In genomic region chr1:230148768-230149469, GRCh38 we compare ENCODE assay signal across 23 cellular contexts.
DNase-seq lines count a peak whose midpoint lies in the region; ATAC-seq and TF ChIP-seq lines count a peak whose summit lies in the region.
"Had no signal": no experiment of that assay in that cellular context is flagged by ENCODE, and none has a peak within 500 bp of the region (broad histone marks: within the 10 kb centered on the region; RNA-seq: fewer than 3 reads in every experiment).

No MANE protein-coding gene starts in this region.

- H3K27me3 Mint-ChIP-seq in naive B cell (no peaks in the 10 kb centered on the region), mesothelial cell of epicardium (ENCODE audit: low read depth) (no peaks in the 10 kb centered on the region)
- H3K27me3 Mint-ChIP-seq: activated CD4-positive, alpha-beta memory T cell treated with anti-CD3 and anti-CD28 coated beads for 36 hours; central memory CD8-positive, alpha-beta T cell had no signal

- H3K36me3 Mint-ChIP-seq in naive B cell (no peaks in the 10 kb centered on the region), mesothelial cell of epicardium (peaks cover 2% of the 10 kb centered on the region)

- H3K9me2 ChIP-seq in DOHH2 (replicated peaks; ENCODE audit: control insufficient read depth, low read length), result no peaks in the 10 kb centered on the region

- H3K9me3 Mint-ChIP-seq in naive B cell, result no peaks in the 10 kb centered on the region
- H3K9me3 Mint-ChIP-seq in mesothelial cell of epicardium, result no peaks in the 10 kb centered on the region
- H3K9me3 Mint-ChIP-seq: activated CD4-positive, alpha-beta memory T cell treated with anti-CD3 and anti-CD28 coated beads for 36 hours; central memory CD8-positive, alpha-beta T cell; nephron progenitor cell had no signal

- peak overlapping the region; percentile 81 to 93 (median 85) for H3K4me3 Mint-ChIP-seq in naive B cell
- H3K4me3 Mint-ChIP-seq in mesothelial cell of epicardium, result no peak overlapping the region
- H3K4me3 Mint-ChIP-seq: activated CD4-positive, alpha-beta memory T cell treated with anti-CD3 and anti-CD28 coated beads for 36 hours; central memory CD8-positive, alpha-beta T cell; nephron progenitor cell had no signal

- no peak for TF ChIP-seq CTCF in DOHH2 (IDR thresholded peaks at IDR 0.05; ENCODE audit: low read depth, low read length, poor library complexity, severe bottlenecking)
- no peak for TF ChIP-seq CTCF in OCI-LY3 (IDR thresholded peaks at IDR 0.05; ENCODE audit: low read depth, low read length)
- TF ChIP-seq CTCF in mesothelial cell of epicardium (IDR thresholded peaks at IDR 0.05; ENCODE audit: unreplicated experiment), result no peak

- H2AFZ ChIP-seq in OCI-LY3 (ENCODE audit: low read depth, low read length), result no peak overlapping the region
- H2AFZ ChIP-seq: GM23248 had no signal

- H3K4me1 Mint-ChIP-seq in naive B cell (peaks cover 63 to 84% (median 77%) of the 10 kb centered on the region in 3 donors), mesothelial cell of epicardium (peaks cover 27% of the 10 kb centered on the region)

- no peaks in the 10 kb centered on the region for H3K9me3 ChIP-seq in BLaER1
- H3K9me3 ChIP-seq in DOHH2 (ENCODE audit: control insufficient read depth, insufficient read depth, low read length), result no peaks in the 10 kb centered on the region
- H3K9me3 ChIP-seq in OCI-LY3 (ENCODE audit: insufficient read depth, low read length), result no peaks in the 10 kb centered on the region
- H3K9me3 ChIP-seq: sigmoid colon, uterus had no signal

- H3K4me2 ChIP-seq in BLaER1 (peak overlapping the region; percentile 82), DOHH2 (ENCODE audit: low read length) (peak overlapping the region; percentile 96), OCI-LY3 (ENCODE audit: low read length) (peak overlapping the region; percentile 92)

- peaks cover 100% of the 10 kb centered on the region for H3K4me1 ChIP-seq in BLaER1
- peaks cover 77% of the 10 kb centered on the region for H3K4me1 ChIP-seq in DOHH2 (ENCODE audit: control insufficient read depth, low read length)
- peaks cover 54% of the 10 kb centered on the region for H3K4me1 ChIP-seq in OCI-LY3 (ENCODE audit: low read length)
- H3K4me1 ChIP-seq: uterus had no signal

- peaks cover 93% of the 10 kb centered on the region for H3K79me2 ChIP-seq in DOHH2 (ENCODE audit: control insufficient read depth, low read length)
- peaks cover 76% of the 10 kb centered on the region for H3K79me2 ChIP-seq in OCI-LY3 (ENCODE audit: low read length)

- H3K36me3 ChIP-seq in BLaER1, result peaks cover 56% of the 10 kb centered on the region
- H3K36me3 ChIP-seq in DOHH2 (ENCODE audit: control insufficient read depth, low read length), result peaks cover 5% of the 10 kb centered on the region; the same call in 1 of the 2 replicates
- H3K36me3 ChIP-seq in OCI-LY3 (replicated peaks; ENCODE audit: low read depth, low read length), result peaks cover 3% of the 10 kb centered on the region
- H3K36me3 ChIP-seq: sigmoid colon, uterus had no signal

- H3K27ac ChIP-seq in BLaER1 (peak overlapping the region; percentile 74), DOHH2 (ENCODE audit: low read depth, low read length) (peak overlapping the region; percentile 91), OCI-LY3 (ENCODE audit: low read length) (no peak overlapping the region)
- H3K27ac ChIP-seq: GM23248, uterus had no signal

- peaks cover 11% of the 10 kb centered on the region for H3F3A ChIP-seq in DOHH2 (ENCODE audit: control insufficient read depth, insufficient read depth)

- peak overlapping the region; percentile 67 for H3K9ac ChIP-seq in BLaER1
- no peak overlapping the region for H3K9ac ChIP-seq in OCI-LY3 (ENCODE audit: low read length)
- H3K9ac ChIP-seq: GM23248 had no signal

- H3K4me3 ChIP-seq in BLaER1 (0 out of 2 replicates have a peak overlapping the region, but pooled peaks have one; percentile 48), DOHH2 (ENCODE audit: low read length) (peak overlapping the region; percentile 71), OCI-LY3 (ENCODE audit: low read length) (no peak overlapping the region)
- H3K4me3 ChIP-seq: GM23248, sigmoid colon, uterus had no signal

- DNase-seq in naive B cell, result peak; percentile 23
- DNase-seq in mesothelial cell of epicardium (ENCODE audit: low spot score in 2 of 2, unreplicated experiment in 2 of 2), result no peak
- no peak for DNase-seq in AG08395 (ENCODE audit: low spot score)
- DNase-seq in stimulated activated CD4-positive, alpha-beta T cell treated with anti-CD3 and anti-CD28 coated beads, Interleukin-4, amount 100 ng/mL, for 1 hour, result no peak
- DNase-seq: activated CD4-positive, alpha-beta memory T cell treated with anti-CD3 and anti-CD28 coated beads for 36 hours; activated CD4-positive, CD25-positive, alpha-beta regulatory T cell; activated naive CD4-positive, alpha-beta T cell treated with Interleukin-2 at 50 U/mL for 16 hours; activated T-cell treated with anti-CD3 and anti-CD28 coated beads for 4 hours; dorsolateral prefrontal cortex; glutamatergic neuron; GM23248; mesenchymal stem cell; NCI-H1694 treated with DMSO at 0.1 percent for 48 hours; NCI-H2171 treated with DMSO at 0.1 percent for 48 hours; NCI-H524 treated with DMSO at 0.1 percent for 48 hours; nephron progenitor cell; sigmoid colon; T-helper 9 cell; uterus had no signal

- H3K27ac Mint-ChIP-seq in naive B cell (peak overlapping the region; percentile 95 to 99 (median 97)), mesothelial cell of epicardium (no peak overlapping the region)
- H3K27ac Mint-ChIP-seq: activated CD4-positive, alpha-beta memory T cell treated with anti-CD3 and anti-CD28 coated beads for 36 hours had no signal

- H3K27me3 ChIP-seq in BLaER1 (no peaks in the 10 kb centered on the region), DOHH2 (ENCODE audit: control insufficient read depth, low read length) (no peaks in the 10 kb centered on the region), OCI-LY3 (ENCODE audit: low read depth, low read length) (no peaks in the 10 kb centered on the region)
- H3K27me3 ChIP-seq: dorsolateral prefrontal cortex, sigmoid colon, uterus had no signal

- peaks cover 100% of the 10 kb centered on the region for H4K20me1 ChIP-seq in BLaER1
- H4K20me1 ChIP-seq in DOHH2 (ENCODE audit: control insufficient read depth, insufficient read depth, low read depth, low read length), result no peaks in the 10 kb centered on the region
- H4K20me1 ChIP-seq in OCI-LY3 (ENCODE audit: insufficient read depth, low read length), result peaks cover 58% of the 10 kb centered on the region

- no peak for ATAC-seq in naive B cell (ENCODE audit: low read depth in 2 of 2)
